In the genomic region with DNA sequence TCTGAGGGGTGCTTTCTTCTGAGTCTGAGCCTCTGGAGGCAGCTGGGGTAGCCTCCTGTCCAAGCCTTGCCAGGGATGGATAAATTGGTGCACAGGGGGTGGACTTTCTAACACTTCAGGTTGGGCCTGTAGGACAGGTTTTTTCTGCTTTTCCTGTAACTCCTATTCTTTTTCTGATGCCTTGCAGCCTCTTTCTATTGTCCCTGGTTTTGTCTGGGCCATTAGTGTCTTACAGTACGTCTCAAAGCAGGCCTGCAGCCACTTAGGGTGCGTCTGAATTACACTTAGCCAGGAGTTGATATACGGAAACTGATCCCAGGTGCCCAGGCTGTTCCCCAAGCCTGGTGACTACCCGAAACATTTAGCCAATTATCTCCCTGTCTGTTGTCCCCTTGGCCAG, we compare ENCODE assay signal across 24 cellular contexts.
"Had no signal": no experiment of that assay in that cellular context is flagged by ENCODE, and none has a peak within 500 bp of the region (broad histone marks: within the 10 kb centered on the region; RNA-seq: fewer than 3 reads in every experiment).

No MANE protein-coding gene starts in this region.

- H3K9ac ChIP-seq: parathyroid adenoma had no signal

- H3K4me3 Mint-ChIP-seq: activated CD8-positive, alpha-beta memory T cell treated with anti-CD3 and anti-CD28 coated beads, Interleukin-2, amount 10 ng/mL, durations not matched to agents 7 days and 5 days; activated CD8-positive, alpha-beta T cell treated with anti-CD3 and anti-CD28 coated beads, Interleukin-2, amount 10 ng/mL, durations not matched to agents 7 days and 5 days; activated naive CD4-positive, alpha-beta T cell treated with anti-CD3 and anti-CD28 coated beads, Interleukin-2, amount 50 U/mL, for 24 hours; activated naive CD8-positive, alpha-beta T cell treated with anti-CD3 and anti-CD28 coated beads, Interleukin-2, amount 50 U/mL, for 24 hours; effector memory CD8-positive, alpha-beta T cell; nephron; stimulated activated naive B cell treated with anti-CD40 and anti-IgM and Interleukin-4, amounts not matched to agents 10 μg/mL and 1 μg/mL and 100 μg/mL, for 72 hours; WTC11 had no signal

- H3K27ac Mint-ChIP-seq: activated CD8-positive, alpha-beta memory T cell treated with anti-CD3 and anti-CD28 coated beads, Interleukin-2, amount 10 ng/mL, durations not matched to agents 7 days and 5 days; activated CD8-positive, alpha-beta T cell treated with anti-CD3 and anti-CD28 coated beads, Interleukin-2, amount 10 ng/mL, durations not matched to agents 7 days and 5 days; activated naive CD4-positive, alpha-beta T cell treated with anti-CD3 and anti-CD28 coated beads, Interleukin-2, amount 50 U/mL, for 24 hours; activated naive CD8-positive, alpha-beta T cell treated with anti-CD3 and anti-CD28 coated beads, Interleukin-2, amount 50 U/mL, for 24 hours; activated T-helper 2 cell treated with anti-CD3 and anti-CD28 coated beads, Interferon-gamma antibody, Interleukin-2, Interleukin-4, amounts not matched to agents 10 μg/mL and 5 μg/mL and 100 μg/mL, durations not matched to agents 14 hours and 24 hours and 36 hours; effector memory CD8-positive, alpha-beta T cell; nephron; stimulated activated naive B cell treated with anti-CD40 and anti-IgM and Interleukin-4, amounts not matched to agents 10 μg/mL and 1 μg/mL and 100 μg/mL, for 72 hours had no signal

- H3K9me3 ChIP-seq: esophagus muscularis mucosa, left ventricle myocardium inferior, psoas muscle, sigmoid colon, tibial nerve had no signal

- H3K27me3 ChIP-seq: esophagus muscularis mucosa, sigmoid colon, tibial nerve had no signal

- H3K79me2 ChIP-seq: parathyroid adenoma had no signal

- H3K36me3 Mint-ChIP-seq: activated CD8-positive, alpha-beta memory T cell treated with anti-CD3 and anti-CD28 coated beads, Interleukin-2, amount 10 ng/mL, durations not matched to agents 7 days and 5 days; activated naive CD4-positive, alpha-beta T cell treated with anti-CD3 and anti-CD28 coated beads, Interleukin-2, amount 50 U/mL, for 24 hours; stimulated activated naive B cell treated with anti-CD40 and anti-IgM and Interleukin-4, amounts not matched to agents 10 μg/mL and 1 μg/mL and 100 μg/mL, for 72 hours had no signal

- H3K27ac ChIP-seq: esophagus muscularis mucosa, left ventricle myocardium inferior, parathyroid adenoma, psoas muscle, sigmoid colon, tibial nerve had no signal

- ATAC-seq: activated CD8-positive, alpha-beta memory T cell treated with anti-CD3 and anti-CD28 coated beads, Interleukin-2, amount 10 ng/mL, durations not matched to agents 7 days and 5 days; activated CD8-positive, alpha-beta T cell treated with anti-CD3 and anti-CD28 coated beads, Interleukin-2, amount 10 ng/mL, durations not matched to agents 7 days and 5 days; activated naive CD8-positive, alpha-beta T cell treated with anti-CD3 and anti-CD28 coated beads, Interleukin-2, amount 50 U/mL, for 24 hours; effector memory CD8-positive, alpha-beta T cell; psoas muscle; stimulated activated naive B cell treated with anti-CD40 and anti-IgM and Interleukin-4, amounts not matched to agents 10 μg/mL and 1 μg/mL and 100 μg/mL, for 72 hours; WTC11 had no signal

- H3K27me3 Mint-ChIP-seq: activated naive CD4-positive, alpha-beta T cell treated with anti-CD3 and anti-CD28 coated beads, Interleukin-2, amount 50 U/mL, for 24 hours; activated naive CD8-positive, alpha-beta T cell treated with anti-CD3 and anti-CD28 coated beads, Interleukin-2, amount 50 U/mL, for 24 hours; stimulated activated naive B cell treated with anti-CD40 and anti-IgM and Interleukin-4, amounts not matched to agents 10 μg/mL and 1 μg/mL and 100 μg/mL, for 72 hours had no signal

- H3K4me1 ChIP-seq: esophagus muscularis mucosa, left ventricle myocardium inferior, parathyroid adenoma, psoas muscle, sigmoid colon, tibial nerve had no signal

- H3K36me3 ChIP-seq: esophagus muscularis mucosa, left ventricle myocardium inferior, sigmoid colon, tibial nerve had no signal

- H2AFZ ChIP-seq: parathyroid adenoma had no signal

- H3K4me1 Mint-ChIP-seq: nephron had no signal

- H3K9me3 Mint-ChIP-seq: activated naive CD4-positive, alpha-beta T cell treated with anti-CD3 and anti-CD28 coated beads, Interleukin-2, amount 50 U/mL, for 24 hours; activated naive CD8-positive, alpha-beta T cell treated with anti-CD3 and anti-CD28 coated beads, Interleukin-2, amount 50 U/mL, for 24 hours; activated T-helper 2 cell treated with anti-CD3 and anti-CD28 coated beads, Interferon-gamma antibody, Interleukin-2, Interleukin-4, amounts not matched to agents 10 μg/mL and 5 μg/mL and 100 μg/mL, durations not matched to agents 14 hours and 24 hours and 36 hours; stimulated activated naive B cell treated with anti-CD40 and anti-IgM and Interleukin-4, amounts not matched to agents 10 μg/mL and 1 μg/mL and 100 μg/mL, for 72 hours had no signal

- DNase-seq: activated CD8-positive, alpha-beta memory T cell treated with anti-CD3 and anti-CD28 coated beads, Interleukin-2, amount 10 ng/mL, durations not matched to agents 7 days and 5 days; activated CD8-positive, alpha-beta T cell treated with anti-CD3 and anti-CD28 coated beads, Interleukin-2, amount 10 ng/mL, durations not matched to agents 7 days and 5 days; activated naive CD8-positive, alpha-beta T cell treated with anti-CD3 and anti-CD28 coated beads, Interleukin-2, amount 50 U/mL, for 24 hours; activated T-cell treated with anti-CD3 and anti-CD28 coated beads, Interleukin-2, amount 50 U/mL, for 48 hours; amygdala; caudate nucleus; cortex of kidney; effector memory CD8-positive, alpha-beta T cell; foreskin melanocyte; left ventricle myocardium inferior; occipital lobe; psoas muscle; sigmoid colon; small intestine; stimulated activated CD4-positive, alpha-beta T cell treated with anti-CD3 and anti-CD28 coated beads, Interleukin-2, amount 100 ng/mL, for 24 hours; stimulated activated naive B cell treated with anti-CD40 and anti-IgM and Interleukin-4, amounts not matched to agents 10 μg/mL and 1 μg/mL and 100 μg/mL, for 72 hours; T-helper 2 cell had no signal

- H3K4me3 ChIP-seq: esophagus muscularis mucosa, left ventricle myocardium inferior, psoas muscle, sigmoid colon, tibial nerve had no signal
